ENCODE assay signal across 12 cellular contexts in the genomic region with DNA sequence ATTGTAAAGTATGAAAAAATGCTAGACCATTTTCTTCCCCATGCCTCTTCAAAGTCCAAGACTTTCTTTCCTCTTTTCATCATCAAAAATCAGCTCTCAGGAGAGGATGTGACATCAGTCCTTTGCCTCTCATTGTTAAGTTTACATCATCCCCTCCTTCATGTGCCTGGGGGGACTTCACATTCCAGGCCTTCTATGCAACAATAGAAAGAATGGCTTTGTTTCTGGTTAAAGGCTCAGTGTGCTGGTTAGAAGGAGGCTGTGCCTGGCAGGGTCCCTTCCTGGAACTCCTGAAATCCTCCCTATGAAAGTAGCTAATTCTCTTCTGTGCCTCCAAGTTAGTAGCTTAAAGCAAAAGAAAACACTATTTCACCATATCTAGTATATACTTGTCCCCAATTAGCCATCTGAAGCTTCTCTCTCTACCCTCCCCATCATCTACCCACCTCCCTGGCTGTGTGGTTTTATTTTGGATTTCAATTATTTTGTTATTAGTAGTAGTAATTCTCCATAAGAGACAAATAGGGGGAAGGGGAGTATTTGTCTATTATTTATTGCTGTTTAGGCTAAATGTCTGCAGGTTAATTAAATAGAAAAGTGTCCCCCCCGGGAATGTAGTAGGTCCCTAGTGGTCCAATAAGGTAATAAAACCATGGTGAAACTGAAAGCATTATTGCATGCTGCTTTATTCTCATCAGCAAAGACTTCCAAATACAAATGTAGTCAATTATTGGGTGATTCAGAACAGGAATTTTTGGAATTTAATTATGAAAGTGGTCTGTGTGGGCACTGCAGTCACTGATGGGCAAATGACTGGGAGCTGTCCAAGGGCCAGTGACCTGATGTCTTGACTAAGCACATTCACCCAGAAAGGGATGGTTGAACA.
DNase-seq lines count a peak whose midpoint lies in the region; ATAC-seq and TF ChIP-seq lines count a peak whose summit lies in the region.
"Had no signal": no experiment of that assay in that cellular context is flagged by ENCODE, and none has a peak within 500 bp of the region (broad histone marks: within the 10 kb centered on the region; RNA-seq: fewer than 3 reads in every experiment).

No MANE protein-coding gene starts in this region.

- H3K27ac ChIP-seq in SJSA1, result peak overlapping the region; percentile 77
- H3K27ac ChIP-seq: sigmoid colon had no signal

- H3K9me3 Mint-ChIP-seq in progenitor cell of endocrine pancreas (ENCODE audit: low read depth), result no peaks in the 10 kb centered on the region
- H3K9me3 Mint-ChIP-seq in activated naive CD4-positive, alpha-beta T cell treated with anti-CD3 and anti-CD28 coated beads, Interleukin-2, amount 50 U/mL, for 72 hours, result no peaks in the 10 kb centered on the region

- H3K4me1 ChIP-seq in ES-I3 (ENCODE audit: insufficient read depth, low read length), result peaks cover 41% of the 10 kb centered on the region
- H3K4me1 ChIP-seq in SJSA1 (replicated peaks), result peaks cover 23% of the 10 kb centered on the region
- H3K4me1 ChIP-seq: sigmoid colon had no signal

- no peaks in the 10 kb centered on the region for H3K27me3 ChIP-seq in SJSA1 (replicated peaks)
- H3K27me3 ChIP-seq: sigmoid colon had no signal

- H3K27me3 Mint-ChIP-seq in progenitor cell of endocrine pancreas, result no peaks in the 10 kb centered on the region
- H3K27me3 Mint-ChIP-seq: activated naive CD8-positive, alpha-beta T cell had no signal

- H3K36me3 ChIP-seq in ES-I3 (ENCODE audit: insufficient read depth, low read length) (no peaks in the 10 kb centered on the region), SJSA1 (no peaks in the 10 kb centered on the region)
- H3K36me3 ChIP-seq: sigmoid colon had no signal

- H3K4me3 Mint-ChIP-seq in progenitor cell of endocrine pancreas (ENCODE audit: low read depth), result no peak overlapping the region
- H3K4me3 Mint-ChIP-seq: activated naive CD8-positive, alpha-beta T cell; stimulated activated naive CD8-positive, alpha-beta T cell treated with anti-CD3 and anti-CD28 coated beads, Interleukin-15, amount 100 ng/mL, for 72 hours had no signal

- H3K4me3 ChIP-seq in SJSA1 (no peak overlapping the region), fibroblast of villous mesenchyme (ENCODE audit: low read depth, low read length) (no peak overlapping the region)
- H3K4me3 ChIP-seq: sigmoid colon had no signal

- H3K36me3 Mint-ChIP-seq in progenitor cell of endocrine pancreas (ENCODE audit: insufficient read depth), result no peaks in the 10 kb centered on the region
- H3K36me3 Mint-ChIP-seq in activated naive CD4-positive, alpha-beta T cell treated with anti-CD3 and anti-CD28 coated beads, Interleukin-2, amount 50 U/mL, for 72 hours, result no peaks in the 10 kb centered on the region
- H3K36me3 Mint-ChIP-seq: activated naive CD8-positive, alpha-beta T cell had no signal

- H3K9me3 ChIP-seq in ES-I3 (ENCODE audit: control insufficient read depth, insufficient read depth, low read length), result no peaks in the 10 kb centered on the region
- H3K9me3 ChIP-seq in SJSA1 (replicated peaks), result no peaks in the 10 kb centered on the region
- H3K9me3 ChIP-seq: sigmoid colon had no signal

- no peak overlapping the region for H3K27ac Mint-ChIP-seq in progenitor cell of endocrine pancreas
- H3K27ac Mint-ChIP-seq in activated naive CD4-positive, alpha-beta T cell treated with anti-CD3 and anti-CD28 coated beads, Interleukin-2, amount 50 U/mL, for 72 hours, result no peak overlapping the region
- H3K27ac Mint-ChIP-seq: activated naive CD8-positive, alpha-beta T cell had no signal

- TF ChIP-seq CTCF in fibroblast of villous mesenchyme (IDR thresholded peaks at IDR 0.05; ENCODE audit: insufficient read depth, low read depth, low read length) (peak; percentile 28), progenitor cell of endocrine pancreas (IDR thresholded peaks at IDR 0.05; ENCODE audit: unreplicated experiment) (peak; percentile 30)

- DNase-seq in SJSA1 (ENCODE audit: low read depth in 1 of 2, low spot score in 2 of 2) (peak; percentile 48 to 70), fibroblast of villous mesenchyme (ENCODE audit: low read depth) (no peak), progenitor cell of endocrine pancreas (ENCODE audit: low spot score, unreplicated experiment) (no peak), NCI-H1930 (lab: John Stamatoyannopoulos, UW) (no peak), NCI-H146 treated with DMSO at 0.1 percent for 48 hours (lab: John Stamatoyannopoulos, UW; ENCODE audit: unreplicated experiment) (no peak)
- DNase-seq in activated naive CD4-positive, alpha-beta T cell treated with anti-CD3 and anti-CD28 coated beads, Interleukin-2, amount 50 U/mL, for 72 hours (ENCODE audit: low spot score in 2 of 2), result no peak
- DNase-seq: NCI-H510A treated with DMSO at 0.1 percent for 48 hours; sigmoid colon; stimulated activated naive CD8-positive, alpha-beta T cell treated with anti-CD3 and anti-CD28 coated beads, Interleukin-15, amount 100 ng/mL, for 72 hours had no signal

- peak overlapping the region; percentile 37; the same call in 1 of the 2 replicates for H3K9ac ChIP-seq in ES-I3 (ENCODE audit: low read depth, low read length)

- peaks cover 3% of the 10 kb centered on the region for H3K4me1 Mint-ChIP-seq in progenitor cell of endocrine pancreas (ENCODE audit: low read depth)

- no peak for ATAC-seq in activated naive CD4-positive, alpha-beta T cell treated with anti-CD3 and anti-CD28 coated beads, Interleukin-2, amount 50 U/mL, for 72 hours
- no peak for ATAC-seq in GM18909 (IDR thresholded peaks at IDR 0.05; ENCODE audit: poor library complexity, unreplicated experiment)
- ATAC-seq: stimulated activated naive CD8-positive, alpha-beta T cell treated with anti-CD3 and anti-CD28 coated beads, Interleukin-15, amount 100 ng/mL, for 72 hours had no signal

Comparison
In these comparisons a context has a peak if more than half of its experiments do, and no peak if none do; other contexts are left out.
1. DNase-seq: peak in SJSA1 (2 of 2); none in fibroblast of villous mesenchyme (single experiment), progenitor cell of endocrine pancreas (single experiment), NCI-H1930 (0 of 2), NCI-H146 treated with DMSO at 0.1 percent for 48 hours (single experiment) and activated naive CD4-positive, alpha-beta T cell treated with anti-CD3 and anti-CD28 coated beads, Interleukin-2, amount 50 U/mL, for 72 hours (0 of 2).